In the genomic region with DNA sequence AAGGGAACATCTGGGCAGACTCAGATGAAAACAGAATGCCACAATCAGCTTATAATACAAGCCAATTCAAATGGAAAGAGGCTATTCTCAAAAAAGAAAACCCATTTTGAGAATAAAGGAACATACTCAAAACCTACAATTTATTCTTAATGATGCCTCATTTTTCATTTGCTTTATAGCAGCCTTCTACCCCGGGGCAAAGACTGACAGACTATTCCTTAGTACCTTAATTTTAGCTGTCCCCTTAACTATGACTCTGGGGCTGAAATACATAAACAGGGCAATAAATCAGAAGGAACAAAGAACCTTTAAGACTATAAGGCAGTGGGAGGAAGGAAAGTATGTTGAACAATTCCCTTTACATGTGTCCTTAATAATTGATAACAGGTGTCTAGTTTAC, we compare ENCODE assay signal across 22 cellular contexts.
"Had no signal": no experiment of that assay in that cellular context is flagged by ENCODE, and none has a peak within 500 bp of the region (broad histone marks: within the 10 kb centered on the region; RNA-seq: fewer than 3 reads in every experiment).

No MANE protein-coding gene starts in this region.

- H3K36me3 ChIP-seq: gastrocnemius medialis, sigmoid colon, thoracic aorta, upper lobe of right lung had no signal

- H3K27me3 Mint-ChIP-seq: activated CD4-positive, alpha-beta T cell treated with anti-CD3 and anti-CD28 coated beads for 36 hours; activated naive CD8-positive, alpha-beta T cell treated with anti-CD3 and anti-CD28 coated beads, Interleukin-2, amount 10 ng/mL, durations not matched to agents 7 days and 5 days; brain had no signal

- H3K27me3 ChIP-seq: gastrocnemius medialis, sigmoid colon, upper lobe of right lung had no signal

- H3K36me3 Mint-ChIP-seq: brain; stimulated activated memory B cell treated with anti-CD40 and anti-IgM and Interleukin-4, amounts not matched to agents 10 μg/mL and 1 μg/mL and 100 μg/mL, for 72 hours had no signal

- H3K4me3 ChIP-seq: dorsolateral prefrontal cortex, gastrocnemius medialis, sigmoid colon, thoracic aorta, upper lobe of right lung had no signal

- H3K9me3 ChIP-seq: gastrocnemius medialis, sigmoid colon, thoracic aorta, upper lobe of right lung had no signal

- H3K4me1 Mint-ChIP-seq: activated CD4-positive, alpha-beta T cell treated with anti-CD3 and anti-CD28 coated beads for 36 hours; brain; stimulated activated memory B cell treated with anti-CD40 and anti-IgM and Interleukin-4, amounts not matched to agents 10 μg/mL and 1 μg/mL and 100 μg/mL, for 72 hours had no signal

- ATAC-seq: activated CD4-positive, alpha-beta T cell treated with anti-CD3 and anti-CD28 coated beads for 36 hours; gastrocnemius medialis; stimulated activated memory B cell treated with anti-CD40 and anti-IgM and Interleukin-4, amounts not matched to agents 10 μg/mL and 1 μg/mL and 100 μg/mL, for 72 hours; upper lobe of right lung; WTC11 had no signal

- H3K4me1 ChIP-seq: gastrocnemius medialis, sigmoid colon, upper lobe of right lung had no signal

- H3K27ac Mint-ChIP-seq: activated CD4-positive, alpha-beta memory T cell treated with anti-CD3 and anti-CD28 coated beads for 36 hours; activated CD4-positive, alpha-beta T cell treated with anti-CD3 and anti-CD28 coated beads for 36 hours; activated naive CD8-positive, alpha-beta T cell treated with anti-CD3 and anti-CD28 coated beads, Interleukin-2, amount 10 ng/mL, durations not matched to agents 7 days and 5 days; activated T-helper 1 cell treated with anti-CD3 and anti-CD28 coated beads, Interleukin-12 subunit alpha, Interleukin-12 subunit beta, Interleukin-2, Interleukin-4 antibody, amounts not matched to agents 30 ng/mL and 10 ng/mL and 1 ng/mL, durations not matched to agents 14 hours and 24 hours and 36 hours; stimulated activated memory B cell treated with anti-CD40 and anti-IgM and Interleukin-4, amounts not matched to agents 10 μg/mL and 1 μg/mL and 100 μg/mL, for 72 hours; WTC11 had no signal

- H3K27ac ChIP-seq: dorsolateral prefrontal cortex, gastrocnemius medialis, sigmoid colon, thoracic aorta, upper lobe of right lung had no signal

- DNase-seq: activated CD4-positive, alpha-beta memory T cell treated with anti-CD3 and anti-CD28 coated beads for 36 hours; activated CD4-positive, alpha-beta T cell treated with anti-CD3 and anti-CD28 coated beads for 36 hours; activated naive CD4-positive, alpha-beta T cell; activated naive CD8-positive, alpha-beta T cell treated with anti-CD3 and anti-CD28 coated beads, Interleukin-2, amount 10 ng/mL, durations not matched to agents 7 days and 5 days; activated T-cell treated with anti-CD3 and anti-CD28 coated beads for 4 hours; caudate nucleus; dorsolateral prefrontal cortex; erythroblast; gastrocnemius medialis; head of caudate nucleus; midbrain; occipital lobe; posterior cingulate gyrus; sigmoid colon; stimulated activated CD4-positive, alpha-beta T cell treated with anti-CD3 and anti-CD28 coated beads, Interleukin-4, amount 100 ng/mL, for 4 hours; upper lobe of right lung had no signal

- H3K4me3 Mint-ChIP-seq: activated CD4-positive, alpha-beta memory T cell treated with anti-CD3 and anti-CD28 coated beads for 36 hours; activated CD4-positive, alpha-beta T cell treated with anti-CD3 and anti-CD28 coated beads for 36 hours; activated naive CD8-positive, alpha-beta T cell treated with anti-CD3 and anti-CD28 coated beads, Interleukin-2, amount 10 ng/mL, durations not matched to agents 7 days and 5 days; activated T-helper 1 cell treated with anti-CD3 and anti-CD28 coated beads, Interleukin-12 subunit alpha, Interleukin-12 subunit beta, Interleukin-2, Interleukin-4 antibody, amounts not matched to agents 30 ng/mL and 10 ng/mL and 1 ng/mL, durations not matched to agents 14 hours and 24 hours and 36 hours; brain; nephron; stimulated activated memory B cell treated with anti-CD40 and anti-IgM and Interleukin-4, amounts not matched to agents 10 μg/mL and 1 μg/mL and 100 μg/mL, for 72 hours; WTC11 had no signal
